10 cellular contexts compared by ENCODE assay signal in the genomic region with DNA sequence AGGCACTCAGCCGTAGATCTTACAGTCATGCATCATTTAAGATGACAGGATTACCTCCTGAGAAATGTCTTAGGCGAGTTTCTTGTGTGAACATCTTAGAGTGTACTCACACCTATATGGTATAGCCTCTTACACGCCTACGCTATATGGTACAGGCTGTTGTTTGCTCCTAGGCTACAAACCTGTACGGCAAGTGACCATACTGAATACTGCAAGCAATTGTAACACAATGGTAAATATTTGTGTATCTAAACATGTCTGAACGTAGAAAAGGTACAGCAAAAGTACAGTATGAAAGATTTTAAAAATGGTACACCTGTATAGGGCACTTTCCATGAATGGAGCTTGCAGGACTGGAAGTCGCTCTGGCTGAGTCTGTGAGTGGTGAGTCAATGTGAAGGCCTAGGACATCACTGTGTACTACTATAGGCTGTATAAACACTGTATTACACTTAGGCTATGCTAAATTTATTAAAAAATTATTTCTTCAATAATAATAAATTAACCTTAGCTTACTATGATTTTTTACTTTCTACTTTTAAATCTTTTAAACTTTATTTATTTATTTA. TPM values are rescaled to one million over a fixed set of nuclear protein-coding genes. Genes with fewer than 3 reads are reported as not detected.
DNase-seq lines count a peak whose midpoint lies in the region; ATAC-seq and TF ChIP-seq lines count a peak whose summit lies in the region.
"Had no signal": no experiment of that assay in that cellular context is flagged by ENCODE, and none has a peak within 500 bp of the region (broad histone marks: within the 10 kb centered on the region; RNA-seq: fewer than 3 reads in every experiment).

No MANE protein-coding gene starts in this region.

- no peak for TF ChIP-seq EP300 in SK-N-SH (IDR thresholded peaks at IDR 0.05; ENCODE audit: borderline replicate concordance in 1 of 2, low read depth in 1 of 2, low read length in 1 of 2)

- H3K4me1 Mint-ChIP-seq in stimulated activated effector memory CD8-positive, alpha-beta T cell treated with anti-CD3 and anti-CD28 coated beads, Interleukin-12 subunit alpha, Interleukin-12 subunit beta, amount 100 ng/mL, for 72 hours, result peaks cover 6% of the 10 kb centered on the region

- H3K9me3 Mint-ChIP-seq in stimulated activated effector memory CD8-positive, alpha-beta T cell treated with anti-CD3 and anti-CD28 coated beads, Interleukin-12 subunit alpha, Interleukin-12 subunit beta, amount 100 ng/mL, for 72 hours, result no peaks in the 10 kb centered on the region

- H3K27ac ChIP-seq in SK-N-SH (ENCODE audit: low read depth in 2 of 2, low read length in 1 of 2), result no peak overlapping the region; a peak in 1 of 4 replicates
- H3K27ac ChIP-seq in VCaP, result peak overlapping the region; percentile 90
- H3K27ac ChIP-seq in foreskin keratinocyte, result no peak overlapping the region

- no peak overlapping the region for H3K27ac Mint-ChIP-seq in stimulated activated effector memory CD8-positive, alpha-beta T cell treated with anti-CD3 and anti-CD28 coated beads, Interleukin-12 subunit alpha, Interleukin-12 subunit beta, amount 100 ng/mL, for 72 hours

- H3K36me3 Mint-ChIP-seq in stimulated activated effector memory CD8-positive, alpha-beta T cell treated with anti-CD3 and anti-CD28 coated beads, Interleukin-12 subunit alpha, Interleukin-12 subunit beta, amount 100 ng/mL, for 72 hours, result no peaks in the 10 kb centered on the region

- WGBS in SK-N-SH (ENCODE audit: low lambda C conversion rate), result 95% methylated on average over 7 of the region's 7 CpGs

- ATAC-seq in SK-N-SH treated with all-trans-retinoic acid at 6 μM for 48 hours (peak; percentile 18; the same call in 1 of the 3 replicates), foreskin keratinocyte (peak; percentile 57)
- no peak for ATAC-seq in stimulated activated effector memory CD8-positive, alpha-beta T cell treated with anti-CD3 and anti-CD28 coated beads, Interleukin-12 subunit alpha, Interleukin-12 subunit beta, amount 100 ng/mL, for 72 hours

- H3K27me3 ChIP-seq in SK-N-SH (ENCODE audit: insufficient read depth) (peaks cover 15% of the 10 kb centered on the region; the same call in 1 of the 2 replicates), foreskin keratinocyte (peaks cover 14% of the 10 kb centered on the region)

- no peaks in the 10 kb centered on the region for H3F3A ChIP-seq in SK-N-SH (replicated peaks; ENCODE audit: insufficient read depth)

- H3K9me2 ChIP-seq in SK-N-SH, result no peaks in the 10 kb centered on the region

- peaks cover 0 to 3% of the 10 kb centered on the region in 2 experiments; a peak in 2 of 4 replicates for H3K4me1 ChIP-seq in SK-N-SH (ENCODE audit: control insufficient read depth in 1 of 2, insufficient read depth in 2 of 2, low read depth in 1 of 2, low read length in 1 of 2)
- H3K4me1 ChIP-seq in foreskin keratinocyte, result peaks cover 16% of the 10 kb centered on the region
- H3K4me1 ChIP-seq: A549 had no signal

- POLR2A ChIA-PET in SK-N-SH (lab: Yijun Ruan, JAX), result interaction anchor here (1.9 to 2.8 kb wide), 4 partner anchors 55 to 124 kb away, joined by 9 to 14 read pairs (median 11); a partner anchor contains a TSS

- H3K9me3 ChIP-seq in SK-N-SH, result no peaks in the 10 kb centered on the region
- H3K9me3 ChIP-seq: A549 had no signal

- no peaks in the 10 kb centered on the region for H3K79me2 ChIP-seq in SK-N-SH (ENCODE audit: insufficient read depth)

- peak overlapping the region; percentile 69 for H3K4me3 Mint-ChIP-seq in stimulated activated effector memory CD8-positive, alpha-beta T cell treated with anti-CD3 and anti-CD28 coated beads, Interleukin-12 subunit alpha, Interleukin-12 subunit beta, amount 100 ng/mL, for 72 hours

- no peak for TF ChIP-seq RAD21 in SK-N-SH (IDR thresholded peaks at IDR 0.05; ENCODE audit: low read length)

- H3K4me2 ChIP-seq in SK-N-SH, result no peak overlapping the region

- CTCF ChIA-PET in SK-N-SH (lab: Yijun Ruan, JAX), result interaction anchor here (0.7 to 2.6 kb wide), 4 partner anchors 16 to 55 kb away, joined by 3 to 7 read pairs (median 3); no protein-coding TSS in a partner anchor

- H4K20me1 ChIP-seq in SK-N-SH (ENCODE audit: insufficient read depth), result no peaks in the 10 kb centered on the region

- H2AFZ ChIP-seq in SK-N-SH (ENCODE audit: low read depth), result no peak overlapping the region

- DNase-seq in SK-N-SH, result no peak
- DNase-seq in foreskin keratinocyte, result no peak
- no peak for DNase-seq in stimulated activated effector memory CD8-positive, alpha-beta T cell treated with anti-CD3 and anti-CD28 coated beads, Interleukin-12 subunit alpha, Interleukin-12 subunit beta, amount 100 ng/mL, for 72 hours (ENCODE audit: low spot score in 2 of 2)
- no peak for DNase-seq in AG08395 (ENCODE audit: low spot score)
- DNase-seq in KG1 (lab: John Stamatoyannopoulos, UW), result no peak
- DNase-seq in NCI-H345 (lab: John Stamatoyannopoulos, UW), result no peak
- DNase-seq: erythroblast had no signal

- H3K9ac ChIP-seq in SK-N-SH, result no peak overlapping the region

- no peaks in the 10 kb centered on the region for H3K36me3 ChIP-seq in SK-N-SH (replicated peaks in 1 of 2; ENCODE audit: control insufficient read depth in 1 of 2, insufficient read depth in 2 of 2, low read length in 1 of 2)

- no peak for TF ChIP-seq CTCF in SK-N-SH (IDR thresholded peaks at IDR 0.05)
- TF ChIP-seq CTCF in VCaP (conservative IDR thresholded peaks at IDR 0.05), result no peak
- TF ChIP-seq CTCF in foreskin keratinocyte (conservative IDR thresholded peaks at IDR 0.05), result no peak

- no peak overlapping the region for H3K4me3 ChIP-seq in SK-N-SH (ENCODE audit: low read depth in 2 of 2, low read length in 1 of 2)

TF ChIP-seq in SK-N-SH treated with all-trans-retinoic acid at 6 μM for 48 hours, 23 proteins besides CTCF, POLR2A, EP300 and RAD21 (continues in another document):
- TF ChIP-seq, protein P1, sequence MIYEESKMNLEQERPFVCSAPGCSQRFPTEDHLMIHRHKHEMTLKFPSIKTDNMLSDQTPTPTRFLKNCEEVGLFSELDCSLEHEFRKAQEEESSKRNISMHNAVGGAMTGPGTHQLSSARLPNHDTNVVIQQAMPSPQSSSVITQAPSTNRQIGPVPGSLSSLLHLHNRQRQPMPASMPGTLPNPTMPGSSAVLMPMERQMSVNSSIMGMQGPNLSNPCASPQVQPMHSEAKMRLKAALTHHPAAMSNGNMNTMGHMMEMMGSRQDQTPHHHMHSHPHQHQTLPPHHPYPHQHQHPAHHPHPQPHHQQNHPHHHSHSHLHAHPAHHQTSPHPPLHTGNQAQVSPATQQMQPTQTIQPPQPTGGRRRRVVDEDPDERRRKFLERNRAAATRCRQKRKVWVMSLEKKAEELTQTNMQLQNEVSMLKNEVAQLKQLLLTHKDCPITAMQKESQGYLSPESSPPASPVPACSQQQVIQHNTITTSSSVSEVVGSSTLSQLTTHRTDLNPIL (CRISPR knock-in tag; IDR thresholded peaks at IDR 0.05; ENCODE audit: low read depth), result no peak
- TF ChIP-seq ZFP30 (CRISPR knock-in tag; IDR thresholded peaks at IDR 0.05), result no peak
- no peak for TF ChIP-seq ISL1 (CRISPR knock-in tag; IDR thresholded peaks at IDR 0.05)
- no peak for TF ChIP-seq ZNF70 (CRISPR knock-in tag; IDR thresholded peaks at IDR 0.05)
- TF ChIP-seq, protein P2, sequence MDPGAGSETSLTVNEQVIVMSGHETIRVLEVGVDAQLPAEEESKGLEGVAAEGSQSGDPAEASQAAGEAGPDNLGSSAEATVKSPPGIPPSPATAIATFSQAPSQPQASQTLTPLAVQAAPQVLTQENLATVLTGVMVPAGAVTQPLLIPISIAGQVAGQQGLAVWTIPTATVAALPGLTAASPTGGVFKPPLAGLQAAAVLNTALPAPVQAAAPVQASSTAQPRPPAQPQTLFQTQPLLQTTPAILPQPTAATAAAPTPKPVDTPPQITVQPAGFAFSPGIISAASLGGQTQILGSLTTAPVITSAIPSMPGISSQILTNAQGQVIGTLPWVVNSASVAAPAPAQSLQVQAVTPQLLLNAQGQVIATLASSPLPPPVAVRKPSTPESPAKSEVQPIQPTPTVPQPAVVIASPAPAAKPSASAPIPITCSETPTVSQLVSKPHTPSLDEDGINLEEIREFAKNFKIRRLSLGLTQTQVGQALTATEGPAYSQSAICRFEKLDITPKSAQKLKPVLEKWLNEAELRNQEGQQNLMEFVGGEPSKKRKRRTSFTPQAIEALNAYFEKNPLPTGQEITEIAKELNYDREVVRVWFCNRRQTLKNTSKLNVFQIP (CRISPR knock-in tag; IDR thresholded peaks at IDR 0.05; ENCODE audit: borderline replicate concordance, low read depth), result no peak

TF ChIP-seq in SK-N-SH, 30 proteins besides CTCF, POLR2A, EP300 and RAD21 (continues in another document):
- TF ChIP-seq GATA2 (CRISPR knock-in tag; IDR thresholded peaks at IDR 0.05) (no peak), GABPA (IDR thresholded peaks at IDR 0.05; ENCODE audit: low read depth) (no peak), CHD2 (IDR thresholded peaks at IDR 0.05; ENCODE audit: low read length, partially characterized antibody) (no peak)
- TF ChIP-seq, protein P3, sequence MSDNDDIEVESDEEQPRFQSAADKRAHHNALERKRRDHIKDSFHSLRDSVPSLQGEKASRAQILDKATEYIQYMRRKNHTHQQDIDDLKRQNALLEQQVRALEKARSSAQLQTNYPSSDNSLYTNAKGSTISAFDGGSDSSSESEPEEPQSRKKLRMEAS (IDR thresholded peaks at IDR 0.05; ENCODE audit: low read depth), result no peak
- TF ChIP-seq, protein P4, sequence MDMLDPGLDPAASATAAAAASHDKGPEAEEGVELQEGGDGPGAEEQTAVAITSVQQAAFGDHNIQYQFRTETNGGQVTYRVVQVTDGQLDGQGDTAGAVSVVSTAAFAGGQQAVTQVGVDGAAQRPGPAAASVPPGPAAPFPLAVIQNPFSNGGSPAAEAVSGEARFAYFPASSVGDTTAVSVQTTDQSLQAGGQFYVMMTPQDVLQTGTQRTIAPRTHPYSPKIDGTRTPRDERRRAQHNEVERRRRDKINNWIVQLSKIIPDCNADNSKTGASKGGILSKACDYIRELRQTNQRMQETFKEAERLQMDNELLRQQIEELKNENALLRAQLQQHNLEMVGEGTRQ (IDR thresholded peaks at IDR 0.05; ENCODE audit: borderline replicate concordance, low read depth, low read length), result no peak

RNA-seq across cellular contexts. Expression of a gene that starts 0.5 kb away (rescaled TPM):
- polyA plus RNA-seq in SK-N-SH (2012; rRNA removed) (0.10 and 0.29 TPM in 2 replicates), foreskin keratinocyte (0.75 and 1.4 TPM in 2 replicates)
- 0.30 and 0.55 TPM in 2 replicates for polyA plus RNA-seq in SK-N-SH (2012; cell fraction: cytosol; rRNA removed)
- polyA plus RNA-seq in SK-N-SH (2012; cell fraction: nucleus; rRNA removed), result 0.10 and 0.12 TPM in 2 replicates
- 1.2 and 1.7 TPM in 2 replicates for total RNA-seq in foreskin keratinocyte
